Comparison of ENCODE assay signal across 30 cellular contexts in the genomic region with DNA sequence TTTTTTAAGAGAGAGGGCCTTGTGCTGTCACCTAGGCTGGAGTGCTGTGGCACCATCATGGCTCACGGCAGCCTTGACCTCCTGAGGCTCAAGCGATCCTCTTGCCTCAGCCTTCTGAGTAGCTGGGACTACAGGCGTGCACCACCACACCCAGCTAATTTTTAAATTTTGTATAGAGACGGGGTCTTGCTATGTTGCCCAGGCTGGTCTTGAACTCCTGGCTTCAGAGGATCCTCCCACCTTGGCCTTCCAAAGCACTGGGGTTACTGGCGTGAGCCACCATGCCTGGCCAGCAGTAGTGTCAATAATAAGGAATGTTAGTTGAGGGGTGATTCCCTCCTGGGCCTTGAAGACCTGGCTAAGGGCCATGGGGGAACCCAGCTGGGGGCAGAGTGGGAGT. TPM values are rescaled to one million over a fixed set of nuclear protein-coding genes. Genes with fewer than 3 reads are reported as not detected.
DNase-seq lines count a peak whose midpoint lies in the region; ATAC-seq and TF ChIP-seq lines count a peak whose summit lies in the region.
"Had no signal": no experiment of that assay in that cellular context is flagged by ENCODE, and none has a peak within 500 bp of the region (broad histone marks: within the 10 kb centered on the region; RNA-seq: fewer than 3 reads in every experiment).

No MANE protein-coding gene starts in this region.

- TF ChIP-seq CTCF in activated CD8-positive, alpha-beta T cell treated with anti-CD3 and anti-CD28 coated beads for 36 hours (IDR thresholded peaks at IDR 0.05): no peak
- no peak for TF ChIP-seq CTCF in CD4-positive, alpha-beta T cell (IDR thresholded peaks at IDR 0.05)

- H3K27ac ChIP-seq in CD4-positive, alpha-beta T cell (ENCODE audit: low read depth, low read length): peak overlapping the region; percentile 80
- H3K27ac ChIP-seq: A549, brain microvascular endothelial cell, epithelial cell of prostate, parathyroid adenoma, thoracic aorta had no signal

- ATAC-seq in activated CD8-positive, alpha-beta T cell treated with anti-CD3 and anti-CD28 coated beads for 36 hours: no peak
- ATAC-seq in activated CD8-positive, alpha-beta T cell treated with anti-CD3 and anti-CD28 coated beads, Interleukin-2, amount 10 ng/mL, durations not matched to agents 7 days and 5 days: no peak
- no peak for ATAC-seq in CD4-positive, alpha-beta T cell (ENCODE audit: poor library complexity)
- ATAC-seq in sciatic nerve: no peak
- ATAC-seq: A549; activated CD4-positive, CD25-positive, alpha-beta regulatory T cell treated with anti-CD3 and anti-CD28 coated beads, Interleukin-2, amount 50 U/mL, for 24 hours; GM12878; GM23338 had no signal

- H3K36me3 Mint-ChIP-seq in activated CD8-positive, alpha-beta T cell treated with anti-CD3 and anti-CD28 coated beads for 36 hours (ENCODE audit: low read depth): peaks cover 16% of the 10 kb centered on the region
- H3K36me3 Mint-ChIP-seq in activated CD8-positive, alpha-beta T cell treated with anti-CD3 and anti-CD28 coated beads, Interleukin-2, amount 10 ng/mL, durations not matched to agents 7 days and 5 days (ENCODE audit: low read depth): peaks cover 30% of the 10 kb centered on the region
- H3K36me3 Mint-ChIP-seq in CD4-positive, alpha-beta T cell (ENCODE audit: low read depth): peaks cover 51% of the 10 kb centered on the region
- peaks cover 17% of the 10 kb centered on the region for H3K36me3 Mint-ChIP-seq in activated T-helper 1 cell treated with anti-CD3 and anti-CD28 coated beads, Interleukin-12 subunit alpha, Interleukin-12 subunit beta, Interleukin-2, Interleukin-4 antibody, amounts not matched to agents 30 ng/mL and 10 ng/mL and 1 ng/mL, durations not matched to agents 14 hours and 24 hours and 36 hours (ENCODE audit: low read depth)
- peaks cover 3 to 23% (median 8%) of the 10 kb centered on the region in 3 donors for H3K36me3 Mint-ChIP-seq in immature natural killer cell

- no peaks in the 10 kb centered on the region for H3K27me3 Mint-ChIP-seq in activated CD8-positive, alpha-beta T cell treated with anti-CD3 and anti-CD28 coated beads for 36 hours
- no peaks in the 10 kb centered on the region for H3K27me3 Mint-ChIP-seq in activated CD8-positive, alpha-beta T cell treated with anti-CD3 and anti-CD28 coated beads, Interleukin-2, amount 10 ng/mL, durations not matched to agents 7 days and 5 days (ENCODE audit: low read depth)
- H3K27me3 Mint-ChIP-seq in CD4-positive, alpha-beta T cell: no peaks in the 10 kb centered on the region
- H3K27me3 Mint-ChIP-seq in activated T-helper 1 cell treated with anti-CD3 and anti-CD28 coated beads, Interleukin-12 subunit alpha, Interleukin-12 subunit beta, Interleukin-2, Interleukin-4 antibody, amounts not matched to agents 30 ng/mL and 10 ng/mL and 1 ng/mL, durations not matched to agents 14 hours and 24 hours and 36 hours (ENCODE audit: insufficient read depth): no peaks in the 10 kb centered on the region
- H3K27me3 Mint-ChIP-seq in immature natural killer cell (ENCODE audit: low read depth in 3 of 3): peaks cover 0 to 12% (median 10%) of the 10 kb centered on the region in 3 donors
- H3K27me3 Mint-ChIP-seq: memory B cell had no signal

- H3K9me3 Mint-ChIP-seq in activated CD8-positive, alpha-beta T cell treated with anti-CD3 and anti-CD28 coated beads for 36 hours: no peaks in the 10 kb centered on the region
- no peaks in the 10 kb centered on the region for H3K9me3 Mint-ChIP-seq in activated CD8-positive, alpha-beta T cell treated with anti-CD3 and anti-CD28 coated beads, Interleukin-2, amount 10 ng/mL, durations not matched to agents 7 days and 5 days (ENCODE audit: insufficient read depth)
- H3K9me3 Mint-ChIP-seq in CD4-positive, alpha-beta T cell: no peaks in the 10 kb centered on the region
- H3K9me3 Mint-ChIP-seq in activated T-helper 1 cell treated with anti-CD3 and anti-CD28 coated beads, Interleukin-12 subunit alpha, Interleukin-12 subunit beta, Interleukin-2, Interleukin-4 antibody, amounts not matched to agents 30 ng/mL and 10 ng/mL and 1 ng/mL, durations not matched to agents 14 hours and 24 hours and 36 hours: no peaks in the 10 kb centered on the region
- H3K9me3 Mint-ChIP-seq in immature natural killer cell: no peaks in the 10 kb centered on the region
- H3K9me3 Mint-ChIP-seq: GM23338, memory B cell had no signal

- POLR2A ChIA-PET in activated CD8-positive, alpha-beta T cell treated with anti-CD3 and anti-CD28 coated beads for 36 hours (lab: Charles Lee): interaction anchor here (1.4 to 5.2 kb wide), 3 partner anchors 13 to 31 kb away, joined by 3 to 18 read pairs (median 3); a partner anchor contains a TSS
- POLR2A ChIA-PET in activated CD8-positive, alpha-beta T cell treated with anti-CD3 and anti-CD28 coated beads, Interleukin-2, amount 10 ng/mL, durations not matched to agents 7 days and 5 days (lab: Charles Lee): no interaction called here
- POLR2A ChIA-PET in CD4-positive, alpha-beta T cell (lab: Charles Lee): interaction anchor here (1.2 to 2.6 kb wide), 3 partner anchors 31 to 120 kb away, joined by 3 to 9 read pairs (median 8); a partner anchor contains a TSS

- CTCF ChIA-PET in activated CD8-positive, alpha-beta T cell treated with anti-CD3 and anti-CD28 coated beads for 36 hours (lab: Charles Lee): no interaction called here
- CTCF ChIA-PET in activated CD8-positive, alpha-beta T cell treated with anti-CD3 and anti-CD28 coated beads, Interleukin-2, amount 10 ng/mL, durations not matched to agents 7 days and 5 days (lab: Charles Lee): interaction anchor here (1.9 kb wide), 1 partner anchor 40 kb away, joined by 6 read pairs; no protein-coding TSS in a partner anchor
- CTCF ChIA-PET in CD4-positive, alpha-beta T cell (lab: Charles Lee): no interaction called here

- H3K27me3 ChIP-seq in CD4-positive, alpha-beta T cell (ENCODE audit: control insufficient read depth, insufficient read depth, low read length): no peaks in the 10 kb centered on the region
- H3K27me3 ChIP-seq: brain microvascular endothelial cell had no signal

- peaks cover 31% of the 10 kb centered on the region for H3K4me1 Mint-ChIP-seq in activated CD8-positive, alpha-beta T cell treated with anti-CD3 and anti-CD28 coated beads for 36 hours (ENCODE audit: low read depth)
- peaks cover 44% of the 10 kb centered on the region for H3K4me1 Mint-ChIP-seq in activated CD8-positive, alpha-beta T cell treated with anti-CD3 and anti-CD28 coated beads, Interleukin-2, amount 10 ng/mL, durations not matched to agents 7 days and 5 days (ENCODE audit: low read depth)
- H3K4me1 Mint-ChIP-seq in CD4-positive, alpha-beta T cell (ENCODE audit: low read depth): peaks cover 29% of the 10 kb centered on the region
- peaks cover 32% of the 10 kb centered on the region for H3K4me1 Mint-ChIP-seq in activated T-helper 1 cell treated with anti-CD3 and anti-CD28 coated beads, Interleukin-12 subunit alpha, Interleukin-12 subunit beta, Interleukin-2, Interleukin-4 antibody, amounts not matched to agents 30 ng/mL and 10 ng/mL and 1 ng/mL, durations not matched to agents 14 hours and 24 hours and 36 hours (ENCODE audit: low read depth)
- H3K4me1 Mint-ChIP-seq in immature natural killer cell: peaks cover 37 to 47% of the 10 kb centered on the region in 2 donors

- intact Hi-C loops in activated CD8-positive, alpha-beta T cell treated with anti-CD3 and anti-CD28 coated beads for 36 hours (cut with micrococcal nuclease): no loop called here
- intact Hi-C loops in CD4-positive, alpha-beta T cell (cut with DNase I, micrococcal nuclease): no loop called here
- intact Hi-C loops in activated T-helper 1 cell treated with anti-CD3 and anti-CD28 coated beads, Interleukin-12 subunit alpha, Interleukin-12 subunit beta, Interleukin-2, Interleukin-4 antibody, amounts not matched to agents 30 ng/mL and 10 ng/mL and 1 ng/mL, durations not matched to agents 14 hours and 24 hours and 36 hours (cut with micrococcal nuclease): no loop called here
- intact Hi-C loops in sciatic nerve (cut with DNase I): loop anchor here (5.0 kb wide), 1 partner anchor 126 kb away; no protein-coding TSS in a partner anchor

- peak overlapping the region; percentile 11 for H3K27ac Mint-ChIP-seq in activated CD8-positive, alpha-beta T cell treated with anti-CD3 and anti-CD28 coated beads for 36 hours
- no peak overlapping the region for H3K27ac Mint-ChIP-seq in activated CD8-positive, alpha-beta T cell treated with anti-CD3 and anti-CD28 coated beads, Interleukin-2, amount 10 ng/mL, durations not matched to agents 7 days and 5 days
- peak overlapping the region; percentile 97 for H3K27ac Mint-ChIP-seq in CD4-positive, alpha-beta T cell
- H3K27ac Mint-ChIP-seq in activated T-helper 1 cell treated with anti-CD3 and anti-CD28 coated beads, Interleukin-12 subunit alpha, Interleukin-12 subunit beta, Interleukin-2, Interleukin-4 antibody, amounts not matched to agents 30 ng/mL and 10 ng/mL and 1 ng/mL, durations not matched to agents 14 hours and 24 hours and 36 hours: peak overlapping the region; percentile 34
- peak overlapping the region in 4 of 6 donors; percentile 20 to 98 (median 56) for H3K27ac Mint-ChIP-seq in immature natural killer cell
- H3K27ac Mint-ChIP-seq: GM23338, memory B cell had no signal

- no peak for DNase-seq in activated CD8-positive, alpha-beta T cell treated with anti-CD3 and anti-CD28 coated beads for 36 hours
- DNase-seq in activated CD8-positive, alpha-beta T cell treated with anti-CD3 and anti-CD28 coated beads, Interleukin-2, amount 10 ng/mL, durations not matched to agents 7 days and 5 days: no peak
- DNase-seq in CD4-positive, alpha-beta T cell: no peak
- DNase-seq in activated T-helper 1 cell treated with anti-CD3 and anti-CD28 coated beads, Interleukin-12 subunit alpha, Interleukin-12 subunit beta, Interleukin-2, Interleukin-4 antibody, amounts not matched to agents 30 ng/mL and 10 ng/mL and 1 ng/mL, durations not matched to agents 14 hours and 24 hours and 36 hours (ENCODE audit: low spot score): no peak
- no peak for DNase-seq in immature natural killer cell
- no peak for DNase-seq in sciatic nerve (ENCODE audit: low spot score)
- no peak for DNase-seq in DMS 273 treated with DMSO at 0.1 percent for 48 hours (lab: John Stamatoyannopoulos, UW)
- no peak for DNase-seq in dedifferentiated amniotic fluid mesenchymal stem cell (ENCODE audit: extremely low spot score)
- DNase-seq: activated gamma-delta T cell treated with Interleukin-2 at 50 U/mL for 16 hours; amniotic stem cell; brain microvascular endothelial cell; effector CD4-positive, alpha-beta T cell; hippocampal formation; IMR-90; NCI-H1048; NCI-H1694; retina; RPMI8226; stimulated activated naive CD4-positive, alpha-beta T cell; T-helper 1 cell had no signal

- no peak overlapping the region for H3K4me3 Mint-ChIP-seq in activated CD8-positive, alpha-beta T cell treated with anti-CD3 and anti-CD28 coated beads for 36 hours
- no peak overlapping the region for H3K4me3 Mint-ChIP-seq in activated CD8-positive, alpha-beta T cell treated with anti-CD3 and anti-CD28 coated beads, Interleukin-2, amount 10 ng/mL, durations not matched to agents 7 days and 5 days
- no peak overlapping the region for H3K4me3 Mint-ChIP-seq in CD4-positive, alpha-beta T cell
- no peak overlapping the region for H3K4me3 Mint-ChIP-seq in activated T-helper 1 cell treated with anti-CD3 and anti-CD28 coated beads, Interleukin-12 subunit alpha, Interleukin-12 subunit beta, Interleukin-2, Interleukin-4 antibody, amounts not matched to agents 30 ng/mL and 10 ng/mL and 1 ng/mL, durations not matched to agents 14 hours and 24 hours and 36 hours
- no peak overlapping the region for H3K4me3 Mint-ChIP-seq in immature natural killer cell
- H3K4me3 Mint-ChIP-seq: GM23338, memory B cell had no signal

- H3K9me3 ChIP-seq in CD4-positive, alpha-beta T cell (ENCODE audit: control insufficient read depth, low read length): no peaks in the 10 kb centered on the region
- H3K9me3 ChIP-seq: A549, thoracic aorta had no signal

RNA-seq across cellular contexts. Expression of a gene that starts 23.6 kb away (rescaled TPM):
- total RNA-seq in activated CD8-positive, alpha-beta T cell treated with anti-CD3 and anti-CD28 coated beads for 36 hours: 10 to 100 TPM; 23.1 to 23.3 TPM
- 10 to 100 TPM; 22.9 to 25.1 TPM for total RNA-seq in activated CD8-positive, alpha-beta T cell treated with anti-CD3 and anti-CD28 coated beads, Interleukin-2, amount 10 ng/mL, durations not matched to agents 7 days and 5 days
- 10 to 100 TPM; 16.1 to 16.4 TPM for total RNA-seq in CD4-positive, alpha-beta T cell
- total RNA-seq in activated T-helper 1 cell treated with anti-CD3 and anti-CD28 coated beads, Interleukin-12 subunit alpha, Interleukin-12 subunit beta, Interleukin-2, Interleukin-4 antibody, amounts not matched to agents 30 ng/mL and 10 ng/mL and 1 ng/mL, durations not matched to agents 14 hours and 24 hours and 36 hours: 16.5 and 17.6 TPM in 2 replicates
- 10 to 100 TPM in 2 of 3 donors, 1 to 10 TPM in 1; 7.3 to 39.1 (median 12.6) TPM for polyA plus RNA-seq in immature natural killer cell
- total RNA-seq in sciatic nerve: 20.1 TPM

RNA-seq across cellular contexts. Expression of a gene that starts 31.8 kb away (rescaled TPM):
- 10 to 100 TPM; 15.0 to 15.8 TPM for total RNA-seq in activated CD8-positive, alpha-beta T cell treated with anti-CD3 and anti-CD28 coated beads for 36 hours
- 1 to 10 TPM; 7.8 to 9.2 TPM for total RNA-seq in activated CD8-positive, alpha-beta T cell treated with anti-CD3 and anti-CD28 coated beads, Interleukin-2, amount 10 ng/mL, durations not matched to agents 7 days and 5 days
- total RNA-seq in CD4-positive, alpha-beta T cell: 1 to 10 TPM; 4.6 to 5.6 TPM
- total RNA-seq in activated T-helper 1 cell treated with anti-CD3 and anti-CD28 coated beads, Interleukin-12 subunit alpha, Interleukin-12 subunit beta, Interleukin-2, Interleukin-4 antibody, amounts not matched to agents 30 ng/mL and 10 ng/mL and 1 ng/mL, durations not matched to agents 14 hours and 24 hours and 36 hours: 14.7 and 15.6 TPM in 2 replicates
- polyA plus RNA-seq in immature natural killer cell: 1 to 10 TPM; 1.7 to 4.7 (median 3.5) TPM
- total RNA-seq in sciatic nerve: 19.5 TPM

RNA-seq across cellular contexts. Expression of a gene that starts 34.4 kb away (rescaled TPM):
- 10 to 100 TPM; 25.6 to 27.2 TPM for total RNA-seq in activated CD8-positive, alpha-beta T cell treated with anti-CD3 and anti-CD28 coated beads for 36 hours
- total RNA-seq in activated CD8-positive, alpha-beta T cell treated with anti-CD3 and anti-CD28 coated beads, Interleukin-2, amount 10 ng/mL, durations not matched to agents 7 days and 5 days: 10 to 100 TPM; 75.2 to 78.6 TPM
- total RNA-seq in CD4-positive, alpha-beta T cell: 10 to 100 TPM; 20.5 to 22.5 TPM
- 44.5 and 47.5 TPM in 2 replicates for total RNA-seq in activated T-helper 1 cell treated with anti-CD3 and anti-CD28 coated beads, Interleukin-12 subunit alpha, Interleukin-12 subunit beta, Interleukin-2, Interleukin-4 antibody, amounts not matched to agents 30 ng/mL and 10 ng/mL and 1 ng/mL, durations not matched to agents 14 hours and 24 hours and 36 hours
- polyA plus RNA-seq in immature natural killer cell: 100 to 1,000 TPM in 1 of 3 donors, 10 to 100 TPM in 2; 62.7 to 105 (median 83.3) TPM
- 2.1 TPM for total RNA-seq in sciatic nerve
- total RNA-seq: GM23338, IMR-90, NCI-H460, SK-MEL-5 had no signal
- polyA plus RNA-seq: A549, GM23338, IMR-90 had no signal

RNA-seq across cellular contexts. Expression of a gene that starts 52.4 kb away (rescaled TPM):
- 10 to 100 TPM; 21.9 to 22.9 TPM for total RNA-seq in activated CD8-positive, alpha-beta T cell treated with anti-CD3 and anti-CD28 coated beads for 36 hours
- total RNA-seq in activated CD8-positive, alpha-beta T cell treated with anti-CD3 and anti-CD28 coated beads, Interleukin-2, amount 10 ng/mL, durations not matched to agents 7 days and 5 days: 10 to 100 TPM; 67.4 to 72.3 TPM
- total RNA-seq in CD4-positive, alpha-beta T cell: 10 to 100 TPM; 10.6 to 10.7 TPM
- total RNA-seq in activated T-helper 1 cell treated with anti-CD3 and anti-CD28 coated beads, Interleukin-12 subunit alpha, Interleukin-12 subunit beta, Interleukin-2, Interleukin-4 antibody, amounts not matched to agents 30 ng/mL and 10 ng/mL and 1 ng/mL, durations not matched to agents 14 hours and 24 hours and 36 hours: 45.3 and 49.9 TPM in 2 replicates
- 100 to 1,000 TPM in 1 of 3 donors, 10 to 100 TPM in 2; 49.0 to 184 (median 83.1) TPM for polyA plus RNA-seq in immature natural killer cell
- total RNA-seq in sciatic nerve: 82.2 TPM
